25 cellular contexts compared by ENCODE assay signal in genomic region chr7:97801108-97801507, GRCh38.
"Had no signal": no experiment of that assay in that cellular context is flagged by ENCODE, and none has a peak within 500 bp of the region (broad histone marks: within the 10 kb centered on the region; RNA-seq: fewer than 3 reads in every experiment).

No MANE protein-coding gene starts in this region.

- H3K9me3 ChIP-seq: esophagus squamous epithelium, gastroesophageal sphincter, left ventricle myocardium inferior, lower lobe of right lung, spleen, testis, tibial nerve, upper lobe of right lung, vagina had no signal

- ATAC-seq: gastroesophageal sphincter; left cardiac atrium; lower lobe of right lung; natural killer cell; sciatic nerve; stimulated activated naive B cell treated with anti-CD40 and anti-IgM and Interleukin-4, amounts not matched to agents 10 μg/mL and 1 μg/mL and 100 μg/mL, for 72 hours; stimulated activated naive CD8-positive, alpha-beta T cell treated with anti-CD3 and anti-CD28 coated beads, Interleukin-15, amount 100 ng/mL, for 72 hours; upper lobe of right lung had no signal

- H3K27ac ChIP-seq: esophagus squamous epithelium, gastroesophageal sphincter, left ventricle myocardium inferior, lower lobe of right lung, spleen, testis, tibial nerve, upper lobe of right lung, vagina had no signal

- H3K4me3 Mint-ChIP-seq: immature natural killer cell; memory B cell; mesothelial cell of epicardium; natural killer cell; neural crest cell; stimulated activated naive B cell treated with anti-CD40 and anti-IgM and Interleukin-4, amounts not matched to agents 10 μg/mL and 1 μg/mL and 100 μg/mL, for 72 hours; stimulated activated naive CD8-positive, alpha-beta T cell treated with anti-CD3 and anti-CD28 coated beads, Interleukin-15, amount 100 ng/mL, for 72 hours had no signal

- H3K27me3 ChIP-seq: esophagus squamous epithelium, testis, tibial nerve, upper lobe of right lung, vagina had no signal

- H3K27ac Mint-ChIP-seq: immature natural killer cell; memory B cell; mesothelial cell of epicardium; natural killer cell; stimulated activated naive B cell treated with anti-CD40 and anti-IgM and Interleukin-4, amounts not matched to agents 10 μg/mL and 1 μg/mL and 100 μg/mL, for 72 hours; stimulated activated naive CD8-positive, alpha-beta T cell treated with anti-CD3 and anti-CD28 coated beads, Interleukin-15, amount 100 ng/mL, for 72 hours had no signal

- DNase-seq: esophagus squamous epithelium; foreskin fibroblast; glutamatergic neuron; immature natural killer cell; kidney; left cardiac atrium; left ventricle myocardium inferior; lower lobe of right lung; natural killer cell; posterior cingulate gyrus; spleen; stimulated activated CD4-positive, alpha-beta T cell treated with anti-CD3 and anti-CD28 coated beads, Interleukin-15, amount 100 ng/mL, for 24 hours; stimulated activated CD4-positive, alpha-beta T cell treated with anti-CD3 and anti-CD28 coated beads, Interleukin-1b, Interleukin-23, amount 100 ng/mL, for 48 hours; stimulated activated CD4-positive, alpha-beta T cell treated with anti-CD3 and anti-CD28 coated beads, Interleukin-4, amount 100 ng/mL, for 24 hours; stimulated activated naive B cell treated with anti-CD40 and anti-IgM and Interleukin-4, amounts not matched to agents 10 μg/mL and 1 μg/mL and 100 μg/mL, for 72 hours; stimulated activated naive CD8-positive, alpha-beta T cell treated with anti-CD3 and anti-CD28 coated beads, Interleukin-15, amount 100 ng/mL, for 72 hours; testis; upper lobe of right lung had no signal

- H3K4me1 Mint-ChIP-seq: immature natural killer cell; memory B cell; mesothelial cell of epicardium; natural killer cell; stimulated activated naive B cell treated with anti-CD40 and anti-IgM and Interleukin-4, amounts not matched to agents 10 μg/mL and 1 μg/mL and 100 μg/mL, for 72 hours had no signal

- H3K9me3 Mint-ChIP-seq: mesothelial cell of epicardium, natural killer cell had no signal

- H3K4me3 ChIP-seq: esophagus squamous epithelium, gastroesophageal sphincter, left ventricle myocardium inferior, lower lobe of right lung, spleen, testis, tibial nerve, upper lobe of right lung, vagina had no signal

- H3K36me3 ChIP-seq: esophagus squamous epithelium, gastroesophageal sphincter, left ventricle myocardium inferior, lower lobe of right lung, spleen, tibial nerve, upper lobe of right lung, vagina had no signal

- H3K4me1 ChIP-seq: esophagus squamous epithelium, gastroesophageal sphincter, left ventricle myocardium inferior, lower lobe of right lung, spleen, testis, tibial nerve, upper lobe of right lung, vagina had no signal

- H3K36me3 Mint-ChIP-seq: immature natural killer cell; memory B cell; mesothelial cell of epicardium; natural killer cell; stimulated activated naive B cell treated with anti-CD40 and anti-IgM and Interleukin-4, amounts not matched to agents 10 μg/mL and 1 μg/mL and 100 μg/mL, for 72 hours had no signal
